17 cellular contexts compared by ENCODE assay signal in the genomic region with DNA sequence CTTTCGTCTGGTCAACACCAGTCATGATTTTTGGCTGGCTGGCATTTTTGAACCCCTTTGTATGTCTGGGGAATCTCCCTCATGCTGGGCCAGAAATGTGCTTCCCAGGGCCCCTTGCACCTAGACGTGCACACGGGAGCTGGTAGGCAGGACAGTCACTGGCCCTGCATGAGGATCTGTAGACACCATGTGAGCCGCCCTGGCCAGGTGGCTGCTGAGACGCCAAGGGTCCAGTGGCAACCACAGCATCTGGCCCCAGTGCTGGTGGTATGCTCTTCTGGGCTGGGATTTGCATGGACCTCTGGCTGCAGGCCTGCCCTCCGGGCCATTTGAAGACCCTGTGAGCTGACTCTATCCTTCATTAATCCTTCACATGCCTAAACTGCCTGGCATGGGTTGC.
DNase-seq lines count a peak whose midpoint lies in the region; ATAC-seq and TF ChIP-seq lines count a peak whose summit lies in the region.
"Had no signal": no experiment of that assay in that cellular context is flagged by ENCODE, and none has a peak within 500 bp of the region (broad histone marks: within the 10 kb centered on the region; RNA-seq: fewer than 3 reads in every experiment).

No MANE protein-coding gene starts in this region.

- 93 to 95% methylated on average over 6 of the region's 6 CpGs for WGBS in heart right ventricle, 2 donors
- 81 to 98% (median 96%) methylated on average over 4 to 6 of the region's 6 CpGs for WGBS in spleen, 5 donors

- H3K4me1 Mint-ChIP-seq in chondrocyte (ENCODE audit: low read depth): no peaks in the 10 kb centered on the region
- H3K4me1 Mint-ChIP-seq: CD4-positive, CD25-positive, alpha-beta regulatory T cell; GM23338 had no signal

- no peak overlapping the region for H3K4me3 Mint-ChIP-seq in chondrocyte (ENCODE audit: unreplicated experiment)
- H3K4me3 Mint-ChIP-seq: CD4-positive, CD25-positive, alpha-beta regulatory T cell; GM23338 had no signal

- H3K4me1 ChIP-seq in heart right ventricle (peaks cover 0 to 14% (median 0%) of the 10 kb centered on the region in 9 donors), spleen (no peaks in the 10 kb centered on the region)

- no peak for TF ChIP-seq CTCF in heart right ventricle (IDR thresholded peaks at IDR 0.05)
- TF ChIP-seq CTCF in chondrocyte (IDR thresholded peaks at IDR 0.05): no peak
- no peak for TF ChIP-seq CTCF in spleen (IDR thresholded peaks at IDR 0.05 in 8 of 11, conservative IDR thresholded peaks at IDR 0.05 in 3 of 11)

- H3K27ac ChIP-seq in heart right ventricle (no peak overlapping the region), spleen (no peak overlapping the region)
- H3K27ac ChIP-seq: BLaER1 treated with 17β-estradiol and CSF1 and Interleukin-3, amounts not matched to agents 10 nM and 100 nM had no signal

- H3K9me3 ChIP-seq in heart right ventricle (peaks cover 0 to 7% (median 0%) of the 10 kb centered on the region in 11 donors), spleen (peaks cover 0 to 5% (median 0%) of the 10 kb centered on the region in 8 donors)

- no peak overlapping the region for H3K27ac Mint-ChIP-seq in chondrocyte (ENCODE audit: unreplicated experiment)
- H3K27ac Mint-ChIP-seq: CD4-positive, CD25-positive, alpha-beta regulatory T cell; GM23338 had no signal

- H3K36me3 ChIP-seq in heart right ventricle (no peaks in the 10 kb centered on the region), spleen (no peaks in the 10 kb centered on the region)
- H3K36me3 ChIP-seq: BLaER1 treated with 17β-estradiol and CSF1 and Interleukin-3, amounts not matched to agents 10 nM and 100 nM had no signal

- DNase-seq in left ventricle myocardium superior (peak; percentile 16), heart right ventricle (no peak), chondrocyte (ENCODE audit: low spot score) (peak; percentile 64), spleen (peak; percentile 39), NCI-H1417 (lab: John Stamatoyannopoulos, UW) (no peak), A172 (ENCODE audit: low spot score) (no peak)
- DNase-seq: 8988T; ACHN; Calu3; CD4-positive, CD25-positive, alpha-beta regulatory T cell; DMS 273 treated with DMSO at 0.1 percent for 48 hours; DMS79 treated with DMSO at 0.1 percent for 48 hours; GDM1; H7 had no signal

- intact Hi-C loops in left ventricle myocardium superior (cut with micrococcal nuclease) (no loop called here), heart right ventricle (cut with DNase I) (no loop called here), spleen (cut with DNase I; ENCODE audit: low total_unique reads) (no loop called here)

- peaks cover 4% of the 10 kb centered on the region for H3K9me3 Mint-ChIP-seq in chondrocyte (ENCODE audit: low read depth)
- H3K9me3 Mint-ChIP-seq: CD4-positive, CD25-positive, alpha-beta regulatory T cell; GM23338 had no signal

- no peak overlapping the region for H3K4me3 ChIP-seq in heart right ventricle
- no peak overlapping the region for H3K4me3 ChIP-seq in spleen
- H3K4me3 ChIP-seq: BLaER1 treated with 17β-estradiol and CSF1 and Interleukin-3, amounts not matched to agents 10 nM and 100 nM; GM23338 had no signal

- H3K27me3 ChIP-seq in heart right ventricle (no peaks in the 10 kb centered on the region), spleen (replicated peaks in 1 of 7) (no peaks in the 10 kb centered on the region)
- H3K27me3 ChIP-seq: BLaER1 treated with 17β-estradiol and CSF1 and Interleukin-3, amounts not matched to agents 10 nM and 100 nM had no signal

- no peak for ATAC-seq in left ventricle myocardium superior
- no peak for ATAC-seq in heart right ventricle
- ATAC-seq in GM21381 (IDR thresholded peaks at IDR 0.05; ENCODE audit: unreplicated experiment): no peak
- ATAC-seq: GM23338 had no signal

- no peak for TF ChIP-seq POLR2A in spleen (IDR thresholded peaks at IDR 0.05)

- peaks cover 8% of the 10 kb centered on the region for H3K27me3 Mint-ChIP-seq in chondrocyte (ENCODE audit: low read depth)
- H3K27me3 Mint-ChIP-seq: CD4-positive, CD25-positive, alpha-beta regulatory T cell had no signal

- no peaks in the 10 kb centered on the region for H3K36me3 Mint-ChIP-seq in chondrocyte (ENCODE audit: low read depth)
- H3K36me3 Mint-ChIP-seq: CD4-positive, CD25-positive, alpha-beta regulatory T cell had no signal

Comparison
In these comparisons a context has a peak if more than half of its experiments do, and no peak if none do; other contexts are left out.
1. DNase-seq: peak in left ventricle myocardium superior (single experiment), chondrocyte (single experiment) and spleen (single experiment); none in heart right ventricle (0 of 2), NCI-H1417 (0 of 3) and A172 (single experiment).